Comparison of ENCODE assay signal across 8 cellular contexts in the genomic region with DNA sequence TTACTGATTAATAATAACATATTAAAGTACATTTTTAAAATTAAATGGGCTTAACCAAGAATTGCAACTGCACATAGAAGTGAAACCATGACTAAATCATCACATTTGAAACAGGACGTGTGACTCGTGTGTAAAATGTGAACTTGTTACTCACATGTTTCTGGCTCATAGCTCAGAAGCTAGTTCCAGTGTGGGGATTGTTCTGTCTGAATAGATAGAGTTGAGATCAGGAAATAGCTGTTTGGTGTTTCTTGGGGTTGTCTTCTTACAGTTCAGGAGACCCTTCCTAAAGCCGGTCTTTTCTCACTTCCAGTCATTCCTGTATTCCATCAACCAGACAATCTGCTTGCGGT.
DNase-seq lines count a peak whose midpoint lies in the region; ATAC-seq and TF ChIP-seq lines count a peak whose summit lies in the region.
"Not testable (repeated sequence)": the region's sequence is repeated elsewhere in the genome, so short reads cannot be mapped to it uniquely, and the experiment has no call there.

No MANE protein-coding gene starts in this region.

- BruUV-seq in PC-3 (replicated peaks; lab: Mats Ljungman, UMichigan): not testable (repeated sequence)

- TF ChIP-seq CTCF in PC-3 (conservative IDR thresholded peaks at IDR 0.05; ENCODE audit: low read depth, low read length); natural killer cell (IDR thresholded peaks at IDR 0.05): not testable (repeated sequence)

- H3K9me3 Mint-ChIP-seq in CD4-positive, CD25-positive, alpha-beta regulatory T cell; activated T-cell treated with anti-CD3 and anti-CD28 coated beads, Interleukin-2, amount 50 U/mL, for 4 hours; central memory CD8-positive, alpha-beta T cell; natural killer cell; stimulated activated naive CD8-positive, alpha-beta T cell treated with anti-CD3 and anti-CD28 coated beads, Interleukin-15, amount 100 ng/mL, for 72 hours: not testable (repeated sequence)

- H3K36me3 Mint-ChIP-seq in CD4-positive, CD25-positive, alpha-beta regulatory T cell: peaks cover 36% of the 10 kb centered on the region
- H3K36me3 Mint-ChIP-seq in activated T-cell treated with anti-CD3 and anti-CD28 coated beads, Interleukin-2, amount 50 U/mL, for 4 hours (ENCODE audit: insufficient read depth): peaks cover 39% of the 10 kb centered on the region
- H3K36me3 Mint-ChIP-seq in central memory CD8-positive, alpha-beta T cell (ENCODE audit: insufficient read depth): peaks cover 45% of the 10 kb centered on the region
- not testable (repeated sequence) for H3K36me3 Mint-ChIP-seq in natural killer cell

- H3K4me1 Mint-ChIP-seq in CD4-positive, CD25-positive, alpha-beta regulatory T cell: peaks cover 16 to 74% (median 40%) of the 10 kb centered on the region in 4 donors
- H3K4me1 Mint-ChIP-seq in activated T-cell treated with anti-CD3 and anti-CD28 coated beads, Interleukin-2, amount 50 U/mL, for 4 hours (ENCODE audit: low read depth): peaks cover 52% of the 10 kb centered on the region
- peaks cover 67% of the 10 kb centered on the region for H3K4me1 Mint-ChIP-seq in central memory CD8-positive, alpha-beta T cell
- peaks cover 71 to 75% of the 10 kb centered on the region in 2 donors for H3K4me1 Mint-ChIP-seq in natural killer cell
- peaks cover 61% of the 10 kb centered on the region for H3K4me1 Mint-ChIP-seq in stimulated activated naive CD8-positive, alpha-beta T cell treated with anti-CD3 and anti-CD28 coated beads, Interleukin-15, amount 100 ng/mL, for 72 hours

- intact Hi-C loops in PC-3 (cut with micrococcal nuclease): not testable (repeated sequence)
- intact Hi-C loops in natural killer cell (cut with micrococcal nuclease): loop anchor here (10.0 kb wide), 1 partner anchor 509 kb away; no protein-coding TSS in a partner anchor

- H3K9me3 ChIP-seq in CD4-positive, CD25-positive, alpha-beta regulatory T cell (ENCODE audit: control insufficient read depth in 2 of 2, low read length in 2 of 2); PC-3 (ENCODE audit: low read length): not testable (repeated sequence)

- not testable (repeated sequence) for H4K20me1 ChIP-seq in PC-3 (ENCODE audit: low read length)

- CTCF ChIA-PET in PC-3 (lab: Charles Lee): not testable (repeated sequence)

- peak in 1 of 2 donors; percentile 54 for ATAC-seq in CD4-positive, CD25-positive, alpha-beta regulatory T cell (ENCODE audit: low read depth in 2 of 2)
- ATAC-seq in GM21447 (IDR thresholded peaks at IDR 0.05; ENCODE audit: unreplicated experiment) (peak; percentile 54), natural killer cell (peak; percentile 21 to 48 (median 25))
- ATAC-seq in PC-3: not testable (repeated sequence)
- ATAC-seq in activated T-cell treated with anti-CD3 and anti-CD28 coated beads, Interleukin-2, amount 50 U/mL, for 4 hours: peak; percentile 82 to 87
- ATAC-seq in central memory CD8-positive, alpha-beta T cell (replicated peaks; ENCODE audit: extremely low read depth, poor library complexity, severe bottlenecking): peak; percentile 12
- ATAC-seq in stimulated activated naive CD8-positive, alpha-beta T cell treated with anti-CD3 and anti-CD28 coated beads, Interleukin-15, amount 100 ng/mL, for 72 hours: peak; percentile 86

- not testable (repeated sequence) for H3K4me3 ChIP-seq in CD4-positive, CD25-positive, alpha-beta regulatory T cell (ENCODE audit: low read depth, low read length); PC-3 (ENCODE audit: low read length)

- peak overlapping the region; percentile 14 for H3K27ac ChIP-seq in CD4-positive, CD25-positive, alpha-beta regulatory T cell (ENCODE audit: insufficient read depth, low read length, poor library complexity, severe bottlenecking)
- not testable (repeated sequence) for H3K27ac ChIP-seq in PC-3 (ENCODE audit: low read length)

- not testable (repeated sequence) for H3K27me3 ChIP-seq in CD4-positive, CD25-positive, alpha-beta regulatory T cell (ENCODE audit: control insufficient read depth, insufficient read depth, low read length); PC-3 (ENCODE audit: low read length)

- peak overlapping the region; percentile 52 to 90 (median 89) for H3K27ac Mint-ChIP-seq in CD4-positive, CD25-positive, alpha-beta regulatory T cell
- H3K27ac Mint-ChIP-seq in central memory CD8-positive, alpha-beta T cell (ENCODE audit: low read depth): peak overlapping the region; percentile 90
- H3K27ac Mint-ChIP-seq in natural killer cell: peak overlapping the region; percentile 98
- H3K27ac Mint-ChIP-seq in stimulated activated naive CD8-positive, alpha-beta T cell treated with anti-CD3 and anti-CD28 coated beads, Interleukin-15, amount 100 ng/mL, for 72 hours: not testable (repeated sequence)

- not testable (repeated sequence) for H3K79me2 ChIP-seq in PC-3 (ENCODE audit: low read length)

- not testable (repeated sequence) for H2AFZ ChIP-seq in PC-3 (ENCODE audit: low read length)

- H3K9ac ChIP-seq in PC-3 (ENCODE audit: low read length): not testable (repeated sequence)

- H3K4me2 ChIP-seq in PC-3 (ENCODE audit: low read length): 0 out of 2 replicates have a peak overlapping the region, but pooled peaks have one; percentile 66

- peaks cover 11% of the 10 kb centered on the region for H3K4me1 ChIP-seq in CD4-positive, CD25-positive, alpha-beta regulatory T cell (ENCODE audit: control insufficient read depth, insufficient read depth, low read length, poor library complexity, severe bottlenecking)
- H3K4me1 ChIP-seq in PC-3 (ENCODE audit: insufficient read depth, low read length): not testable (repeated sequence)

- H3K4me3 Mint-ChIP-seq in CD4-positive, CD25-positive, alpha-beta regulatory T cell: peak overlapping the region in 2 of 4 donors; percentile 31 to 78
- H3K4me3 Mint-ChIP-seq in activated T-cell treated with anti-CD3 and anti-CD28 coated beads, Interleukin-2, amount 50 U/mL, for 4 hours; central memory CD8-positive, alpha-beta T cell; stimulated activated naive CD8-positive, alpha-beta T cell treated with anti-CD3 and anti-CD28 coated beads, Interleukin-15, amount 100 ng/mL, for 72 hours: not testable (repeated sequence)
- peak overlapping the region; percentile 87 for H3K4me3 Mint-ChIP-seq in natural killer cell

- not testable (repeated sequence) for H3K9me2 ChIP-seq in PC-3 (replicated peaks; ENCODE audit: low read length)

- peak in 1 of 3 donors; percentile 50 for DNase-seq in CD4-positive, CD25-positive, alpha-beta regulatory T cell
- DNase-seq in PC-3; activated T-cell treated with anti-CD3 and anti-CD28 coated beads, Interleukin-2, amount 50 U/mL, for 4 hours; central memory CD8-positive, alpha-beta T cell (ENCODE audit: low spot score in 2 of 2); natural killer cell; stimulated activated naive CD8-positive, alpha-beta T cell treated with anti-CD3 and anti-CD28 coated beads, Interleukin-15, amount 100 ng/mL, for 72 hours: not testable (repeated sequence)
- DNase-seq in glomerular endothelial cell (ENCODE audit: extremely low read depth, low read depth, low spot score): peak; percentile 3

- POLR2A ChIA-PET in PC-3 (lab: Charles Lee; ENCODE audit: unreplicated experiment): not testable (repeated sequence)

- H3F3A ChIP-seq in PC-3 (ENCODE audit: low read length, unreplicated experiment): not testable (repeated sequence)

- peaks cover 40% of the 10 kb centered on the region for H3K36me3 ChIP-seq in CD4-positive, CD25-positive, alpha-beta regulatory T cell (ENCODE audit: control insufficient read depth, insufficient read depth, low read length)
- not testable (repeated sequence) for H3K36me3 ChIP-seq in PC-3 (ENCODE audit: low read depth, low read length)

- not testable (repeated sequence) for H3K27me3 Mint-ChIP-seq in CD4-positive, CD25-positive, alpha-beta regulatory T cell; activated T-cell treated with anti-CD3 and anti-CD28 coated beads, Interleukin-2, amount 50 U/mL, for 4 hours (ENCODE audit: low read depth); central memory CD8-positive, alpha-beta T cell; natural killer cell (ENCODE audit: low read depth in 2 of 2); stimulated activated naive CD8-positive, alpha-beta T cell treated with anti-CD3 and anti-CD28 coated beads, Interleukin-15, amount 100 ng/mL, for 72 hours
